ENCODE assay signal across 19 cellular contexts in the genomic region with DNA sequence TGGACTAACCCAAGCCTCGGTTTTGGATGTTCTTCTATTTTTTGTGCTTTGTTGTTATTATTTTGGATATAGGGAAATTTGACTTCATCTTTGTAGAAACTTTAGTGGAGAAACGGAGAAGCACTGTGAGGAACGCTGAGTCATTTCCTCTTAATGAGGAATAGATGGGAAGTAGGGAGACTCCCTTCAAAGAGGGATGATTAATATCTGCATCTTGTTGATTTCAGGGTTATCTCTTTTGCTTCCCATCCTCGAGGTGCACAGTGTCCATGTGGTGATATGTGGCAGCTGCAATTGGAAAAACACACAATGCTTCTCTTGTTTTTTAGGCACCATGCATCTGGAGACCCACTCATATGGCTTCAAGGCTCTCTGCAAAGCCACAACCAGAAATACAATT.
DNase-seq lines count a peak whose midpoint lies in the region; ATAC-seq lines count a peak whose summit lies in the region.
"Had no signal": no experiment of that assay in that cellular context is flagged by ENCODE, and none has a peak within 500 bp of the region (broad histone marks: within the 10 kb centered on the region; RNA-seq: fewer than 3 reads in every experiment).

No MANE protein-coding gene starts in this region.

- DNase-seq in A172 (ENCODE audit: low spot score) (peak; percentile 42), HT1080 (ENCODE audit: low read depth) (peak; percentile 26), RKO (ENCODE audit: low spot score) (peak; percentile 3), foreskin melanocyte (peak; percentile 6), HCEC 1CT (no peak), T-helper 9 cell (no peak)
- DNase-seq: BE2C; C1 segment of cervical spinal cord; CD4-positive, alpha-beta T cell; DMS153; DMS79; GDM1; HFFc6; IMR-90 had no signal

- ATAC-seq in HG03175 (IDR thresholded peaks at IDR 0.05; ENCODE audit: unreplicated experiment) (no peak), HG03280 (IDR thresholded peaks at IDR 0.05; ENCODE audit: unreplicated experiment) (no peak)
- ATAC-seq: GM23338, HCT116, K562 had no signal

Comparison
In these comparisons a context has a peak if more than half of its experiments do, and no peak if none do; other contexts are left out.
1. DNase-seq: peak in A172 (single experiment), HT1080 (single experiment), RKO (single experiment) and foreskin melanocyte (single experiment); none in HCEC 1CT (single experiment) and T-helper 9 cell (single experiment).